ENCODE assay signal across 20 cellular contexts in the genomic region with DNA sequence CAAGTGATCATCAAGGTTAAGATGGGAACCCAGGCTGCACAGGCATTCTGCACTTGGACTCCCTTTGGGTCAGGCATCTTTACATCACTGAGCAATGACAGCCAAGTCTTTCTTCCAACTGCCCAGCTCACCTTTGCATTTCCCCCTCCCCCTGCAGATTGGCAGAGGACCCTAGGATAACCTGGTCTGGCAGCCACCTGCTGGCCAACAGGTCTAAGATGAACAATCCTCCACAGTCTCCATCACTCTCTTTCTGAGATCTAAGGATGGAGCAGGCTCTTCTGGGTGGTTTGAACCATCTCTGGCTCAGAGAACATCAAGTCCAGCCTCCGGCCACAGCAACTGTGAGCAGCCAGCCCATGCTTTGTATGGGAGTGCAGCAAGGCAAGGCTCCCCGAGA.
A peak's percentile ranks its signal among the peaks of the same experiment; 100 is the strongest.
DNase-seq lines count a peak whose midpoint lies in the region; ATAC-seq and TF ChIP-seq lines count a peak whose summit lies in the region.
"Had no signal": no experiment of that assay in that cellular context is flagged by ENCODE, and none has a peak within 500 bp of the region (broad histone marks: within the 10 kb centered on the region; RNA-seq: fewer than 3 reads in every experiment).

No MANE protein-coding gene starts in this region.

- no peaks in the 10 kb centered on the region for H3K27me3 ChIP-seq in breast epithelium

- no peak overlapping the region for H3K4me3 ChIP-seq in breast epithelium
- H3K4me3 ChIP-seq: A549, GM23338 had no signal

- H3K27me3 Mint-ChIP-seq in MCF 10A (ENCODE audit: insufficient read depth, unreplicated experiment) (no peaks in the 10 kb centered on the region), WTC11 (ENCODE audit: low read depth) (no peaks in the 10 kb centered on the region; the same call in 1 of the 2 replicates)

- CTCF ChIA-PET in MCF 10A (lab: Yijun Ruan, JAX) (interaction anchor here (0.6 kb wide), 1 partner anchor 1732 kb away, joined by 3 read pairs; no protein-coding TSS in a partner anchor), WTC11 (lab: Charles Lee) (no interaction called here)

- no peak for DNase-seq in MCF 10A (ENCODE audit: unreplicated experiment)
- DNase-seq in breast epithelium (ENCODE audit: low spot score in 2 of 2) = no peak
- DNase-seq in WTC11 (ENCODE audit: low spot score) = no peak
- peak; percentile 16 for DNase-seq in iPS-NIHi7 (ENCODE audit: extremely low spot score)
- DNase-seq in T1000 (lab: John Stamatoyannopoulos, UW) = no peak
- DNase-seq in Right ventricle myocardium superior = no peak
- no peak for DNase-seq in GOT3 (lab: John Stamatoyannopoulos, UW)
- DNase-seq: 8988T; ACHN; AML-193; C1 segment of cervical spinal cord; Calu3; CD4-positive, alpha-beta memory T cell; COR-L47; DMS53; DMS79 treated with DMSO at 0.1 percent for 48 hours; GF-D8; HCEC 1CT had no signal

- H3K36me3 Mint-ChIP-seq in MCF 10A (ENCODE audit: insufficient read depth, unreplicated experiment) (no peaks in the 10 kb centered on the region), WTC11 (no peaks in the 10 kb centered on the region)
- H3K36me3 Mint-ChIP-seq: CD4-positive, alpha-beta memory T cell had no signal

- H3K36me3 ChIP-seq in breast epithelium = no peaks in the 10 kb centered on the region

- H3K4me3 Mint-ChIP-seq in MCF 10A (ENCODE audit: unreplicated experiment) = no peak overlapping the region
- H3K4me3 Mint-ChIP-seq in WTC11 = no peak overlapping the region
- H3K4me3 Mint-ChIP-seq: CD4-positive, alpha-beta memory T cell; GM23338 had no signal

- H3K9me3 Mint-ChIP-seq in MCF 10A (ENCODE audit: unreplicated experiment) (no peaks in the 10 kb centered on the region), WTC11 (peaks cover 8% of the 10 kb centered on the region)
- H3K9me3 Mint-ChIP-seq: GM23338 had no signal

- no peak for TF ChIP-seq CTCF in MCF 10A (IDR thresholded peaks at IDR 0.05; ENCODE audit: unreplicated experiment)
- TF ChIP-seq CTCF in breast epithelium (IDR thresholded peaks at IDR 0.05) = no peak
- no peak for TF ChIP-seq CTCF in WTC11 (IDR thresholded peaks at IDR 0.05)

- TF ChIP-seq POLR2A in breast epithelium (IDR thresholded peaks at IDR 0.05) = no peak

- no peak overlapping the region for H3K27ac ChIP-seq in breast epithelium
- H3K27ac ChIP-seq: A549 had no signal

- peak overlapping the region; percentile 3 for H3K27ac Mint-ChIP-seq in MCF 10A (ENCODE audit: low read depth, unreplicated experiment)
- no peak overlapping the region for H3K27ac Mint-ChIP-seq in WTC11
- H3K27ac Mint-ChIP-seq: CD4-positive, alpha-beta memory T cell; GM23338 had no signal

- intact Hi-C loops in MCF 10A (cut with micrococcal nuclease) = no loop called here
- intact Hi-C loops in breast epithelium (cut with DNase I; ENCODE audit: low total_unique reads) = no loop called here
- intact Hi-C loops in Right ventricle myocardium superior (cut with DNase I) = no loop called here

- ATAC-seq in WTC11 (peak; percentile 55), Right ventricle myocardium superior (ENCODE audit: poor library complexity) (no peak)
- ATAC-seq: A549, GM23338 had no signal

- no TSS peak for BruUV-seq in MCF 10A (replicated peaks; lab: Mats Ljungman, UMichigan)

- H3K4me1 ChIP-seq in breast epithelium = no peaks in the 10 kb centered on the region
- H3K4me1 ChIP-seq: A549 had no signal

- H3K9me3 ChIP-seq in breast epithelium = no peaks in the 10 kb centered on the region
- H3K9me3 ChIP-seq: A549 had no signal

- no peaks in the 10 kb centered on the region for H3K4me1 Mint-ChIP-seq in MCF 10A (ENCODE audit: insufficient read depth, unreplicated experiment)
- peaks cover 26% of the 10 kb centered on the region for H3K4me1 Mint-ChIP-seq in WTC11
- H3K4me1 Mint-ChIP-seq: CD4-positive, alpha-beta memory T cell had no signal

- POLR2A ChIA-PET in MCF 10A (lab: Yijun Ruan, JAX) = interaction anchor here (0.7 kb wide), 1 partner anchor 12 kb away, joined by 3 read pairs; no protein-coding TSS in a partner anchor
- POLR2A ChIA-PET in WTC11 (lab: Charles Lee) = no interaction called here

TF ChIP-seq in WTC11, 78 proteins besides CTCF, POLR2A, EP300 and RAD21:
- no peak for TF ChIP-seq NR2C2 (CRISPR knock-in tag; IDR thresholded peaks at IDR 0.05)
- TF ChIP-seq JUN (CRISPR knock-in tag; IDR thresholded peaks at IDR 0.05) = no peak
- TF ChIP-seq, protein P1, sequence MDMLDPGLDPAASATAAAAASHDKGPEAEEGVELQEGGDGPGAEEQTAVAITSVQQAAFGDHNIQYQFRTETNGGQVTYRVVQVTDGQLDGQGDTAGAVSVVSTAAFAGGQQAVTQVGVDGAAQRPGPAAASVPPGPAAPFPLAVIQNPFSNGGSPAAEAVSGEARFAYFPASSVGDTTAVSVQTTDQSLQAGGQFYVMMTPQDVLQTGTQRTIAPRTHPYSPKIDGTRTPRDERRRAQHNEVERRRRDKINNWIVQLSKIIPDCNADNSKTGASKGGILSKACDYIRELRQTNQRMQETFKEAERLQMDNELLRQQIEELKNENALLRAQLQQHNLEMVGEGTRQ (CRISPR knock-in tag; IDR thresholded peaks at IDR 0.05) = no peak
- no peak for TF ChIP-seq OVOL2 (CRISPR knock-in tag; IDR thresholded peaks at IDR 0.05; ENCODE audit: borderline replicate concordance)
- TF ChIP-seq CREM (CRISPR knock-in tag; IDR thresholded peaks at IDR 0.05) = no peak
- no peak for TF ChIP-seq ATF1 (CRISPR knock-in tag; IDR thresholded peaks at IDR 0.05)
- TF ChIP-seq ZNF219 (CRISPR knock-in tag; IDR thresholded peaks at IDR 0.05; ENCODE audit: borderline replicate concordance) = no peak
- TF ChIP-seq, protein P2, sequence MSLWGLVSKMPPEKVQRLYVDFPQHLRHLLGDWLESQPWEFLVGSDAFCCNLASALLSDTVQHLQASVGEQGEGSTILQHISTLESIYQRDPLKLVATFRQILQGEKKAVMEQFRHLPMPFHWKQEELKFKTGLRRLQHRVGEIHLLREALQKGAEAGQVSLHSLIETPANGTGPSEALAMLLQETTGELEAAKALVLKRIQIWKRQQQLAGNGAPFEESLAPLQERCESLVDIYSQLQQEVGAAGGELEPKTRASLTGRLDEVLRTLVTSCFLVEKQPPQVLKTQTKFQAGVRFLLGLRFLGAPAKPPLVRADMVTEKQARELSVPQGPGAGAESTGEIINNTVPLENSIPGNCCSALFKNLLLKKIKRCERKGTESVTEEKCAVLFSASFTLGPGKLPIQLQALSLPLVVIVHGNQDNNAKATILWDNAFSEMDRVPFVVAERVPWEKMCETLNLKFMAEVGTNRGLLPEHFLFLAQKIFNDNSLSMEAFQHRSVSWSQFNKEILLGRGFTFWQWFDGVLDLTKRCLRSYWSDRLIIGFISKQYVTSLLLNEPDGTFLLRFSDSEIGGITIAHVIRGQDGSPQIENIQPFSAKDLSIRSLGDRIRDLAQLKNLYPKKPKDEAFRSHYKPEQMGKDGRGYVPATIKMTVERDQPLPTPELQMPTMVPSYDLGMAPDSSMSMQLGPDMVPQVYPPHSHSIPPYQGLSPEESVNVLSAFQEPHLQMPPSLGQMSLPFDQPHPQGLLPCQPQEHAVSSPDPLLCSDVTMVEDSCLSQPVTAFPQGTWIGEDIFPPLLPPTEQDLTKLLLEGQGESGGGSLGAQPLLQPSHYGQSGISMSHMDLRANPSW (CRISPR knock-in tag; conservative IDR thresholded peaks at IDR 0.05; ENCODE audit: low read depth) = no peak
- TF ChIP-seq ZNF263 (CRISPR knock-in tag; IDR thresholded peaks at IDR 0.05; ENCODE audit: low read depth) = no peak
- TF ChIP-seq, protein P3, sequence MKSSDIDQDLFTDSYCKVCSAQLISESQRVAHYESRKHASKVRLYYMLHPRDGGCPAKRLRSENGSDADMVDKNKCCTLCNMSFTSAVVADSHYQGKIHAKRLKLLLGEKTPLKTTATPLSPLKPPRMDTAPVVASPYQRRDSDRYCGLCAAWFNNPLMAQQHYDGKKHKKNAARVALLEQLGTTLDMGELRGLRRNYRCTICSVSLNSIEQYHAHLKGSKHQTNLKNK (CRISPR knock-in tag; IDR thresholded peaks at IDR 0.05) = no peak
- no peak for TF ChIP-seq RORB (CRISPR knock-in tag; IDR thresholded peaks at IDR 0.05)
- no peak for TF ChIP-seq FOXP1 (CRISPR knock-in tag; IDR thresholded peaks at IDR 0.05; ENCODE audit: borderline replicate concordance)
- TF ChIP-seq, protein P4, sequence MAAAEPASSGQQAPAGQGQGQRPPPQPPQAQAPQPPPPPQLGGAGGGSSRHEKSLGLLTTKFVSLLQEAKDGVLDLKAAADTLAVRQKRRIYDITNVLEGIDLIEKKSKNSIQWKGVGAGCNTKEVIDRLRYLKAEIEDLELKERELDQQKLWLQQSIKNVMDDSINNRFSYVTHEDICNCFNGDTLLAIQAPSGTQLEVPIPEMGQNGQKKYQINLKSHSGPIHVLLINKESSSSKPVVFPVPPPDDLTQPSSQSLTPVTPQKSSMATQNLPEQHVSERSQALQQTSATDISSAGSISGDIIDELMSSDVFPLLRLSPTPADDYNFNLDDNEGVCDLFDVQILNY (CRISPR knock-in tag; IDR thresholded peaks at IDR 0.05) = no peak
- TF ChIP-seq ZNF232 (CRISPR knock-in tag; IDR thresholded peaks at IDR 0.05) = no peak
- TF ChIP-seq KAT7 (CRISPR knock-in tag; IDR thresholded peaks at IDR 0.05; ENCODE audit: borderline replicate concordance) = no peak
- TF ChIP-seq ZNF671 (CRISPR knock-in tag; IDR thresholded peaks at IDR 0.05) = no peak
- TF ChIP-seq PRRX2 (CRISPR knock-in tag; IDR thresholded peaks at IDR 0.05) = no peak
- TF ChIP-seq, protein P5, sequence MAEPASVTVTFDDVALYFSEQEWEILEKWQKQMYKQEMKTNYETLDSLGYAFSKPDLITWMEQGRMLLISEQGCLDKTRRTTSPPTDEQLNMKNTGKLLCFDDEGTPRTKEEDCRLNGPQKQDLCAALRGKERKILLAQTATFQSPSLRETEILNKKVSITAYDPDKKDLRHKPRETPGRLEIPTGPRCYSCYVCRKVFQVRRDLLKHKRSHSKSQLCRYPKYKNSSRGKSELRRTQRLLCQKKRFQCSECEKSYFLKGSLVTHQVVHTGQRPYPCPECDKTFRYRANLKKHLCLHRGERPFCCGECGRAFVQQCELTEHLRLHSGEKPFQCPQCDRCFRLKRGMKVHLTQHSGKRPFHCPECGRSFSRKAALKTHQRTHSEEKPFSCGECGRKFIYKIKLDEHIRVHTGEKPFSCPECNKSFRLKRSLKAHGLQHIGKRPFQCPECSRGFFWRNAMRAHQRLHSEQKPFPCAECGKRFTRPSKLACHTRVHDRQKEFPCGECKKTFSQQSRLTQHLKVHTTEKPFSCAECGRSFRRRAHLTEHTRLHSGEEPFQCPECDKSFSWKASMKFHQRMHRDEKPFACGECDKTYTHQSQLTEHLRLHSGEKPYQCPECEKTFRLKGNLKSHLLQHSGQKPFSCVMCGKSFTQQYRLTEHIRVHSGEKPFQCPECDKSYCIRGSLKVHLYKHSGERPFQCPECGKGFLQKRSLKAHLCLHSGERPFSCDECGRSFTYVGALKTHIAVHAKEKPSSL (CRISPR knock-in tag; conservative IDR thresholded peaks at IDR 0.05) = no peak
